Comparison of ENCODE assay signal across 24 cellular contexts in the genomic region with DNA sequence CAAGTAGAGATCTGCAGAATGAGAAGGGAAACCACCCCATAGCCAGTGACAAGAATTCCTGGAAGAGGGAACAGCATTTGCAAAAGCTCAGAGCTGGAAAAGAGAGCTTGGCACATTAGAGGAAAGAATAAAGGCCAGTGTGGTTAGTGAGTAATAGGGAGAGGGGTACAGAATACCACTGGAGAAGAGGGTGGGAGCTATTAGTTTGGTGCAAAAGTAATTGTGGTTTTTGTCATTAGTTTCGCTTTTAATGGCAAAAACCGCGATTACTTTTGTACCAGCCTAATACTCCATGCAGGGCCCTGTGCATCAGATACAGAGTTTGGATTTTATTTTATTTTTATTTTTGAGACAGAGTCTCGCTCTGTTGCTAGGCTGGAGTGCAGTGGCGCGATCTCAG. TPM values are rescaled to one million over a fixed set of nuclear protein-coding genes. Genes with fewer than 3 reads are reported as not detected.
DNase-seq lines count a peak whose midpoint lies in the region; ATAC-seq, FAIRE-seq and TF ChIP-seq lines count a peak whose summit lies in the region.
"Had no signal": no experiment of that assay in that cellular context is flagged by ENCODE, and none has a peak within 500 bp of the region (broad histone marks: within the 10 kb centered on the region; RNA-seq: fewer than 3 reads in every experiment).

No MANE protein-coding gene starts in this region.

- SMC1A ChIA-PET in GM12878 (lab: Charles Lee; ENCODE audit: uncharacterized antibody, unreplicated experiment), result interaction anchor here (0.8 to 2.4 kb wide), 11 partner anchors 8 to 285 kb away, joined by 3 to 11 read pairs (median 4); a partner anchor contains a TSS

- H4K20me1 ChIP-seq in GM12878 (ENCODE audit: control insufficient read depth, insufficient read depth), result no peaks in the 10 kb centered on the region

- H3K27me3 Mint-ChIP-seq in T-helper 2 cell treated with Interferon-gamma antibody and Interleukin-4, amounts not matched to agents 5 μg/mL and 100 μg/mL, for 36 hours (ENCODE audit: low read depth), result no peaks in the 10 kb centered on the region
- H3K27me3 Mint-ChIP-seq: activated CD4-positive, alpha-beta T cell treated with anti-CD3 and anti-CD28 coated beads for 36 hours had no signal

- no peaks in the 10 kb centered on the region for H3K79me2 ChIP-seq in GM12878 (ENCODE audit: control insufficient read depth, insufficient read depth, low read length)

- FAIRE-seq in GM12878 (lab: Jason Lieb, UNC), result peak; percentile 52

- no peak overlapping the region for H3K4me3 Mint-ChIP-seq in T-helper 2 cell treated with Interferon-gamma antibody and Interleukin-4, amounts not matched to agents 5 μg/mL and 100 μg/mL, for 36 hours
- H3K4me3 Mint-ChIP-seq: activated CD4-positive, alpha-beta T cell treated with anti-CD3 and anti-CD28 coated beads for 36 hours; nephron progenitor cell had no signal

- TF ChIP-seq CTCF in GM06990 (IDR thresholded peaks at IDR 0.05; ENCODE audit: insufficient read depth, low read length, poor library complexity, severe bottlenecking), result no peak
- TF ChIP-seq CTCF in GM12878 (IDR thresholded peaks at IDR 0.05 in 2 of 3, conservative IDR thresholded peaks at IDR 0.05 in 1 of 3; ENCODE audit: control insufficient read depth in 2 of 3, extremely low read depth in 1 of 3, insufficient read depth in 1 of 3, low read depth in 3 of 3, low read length in 3 of 3), result no peak

- intact Hi-C loops in GM12878 (cut with micrococcal nuclease; ENCODE audit: unreplicated experiment), result loop anchor here (10.0 kb wide), 1 partner anchor 453 kb away; no protein-coding TSS in a partner anchor

- H3K36me3 ChIP-seq in GM06990 (ENCODE audit: control insufficient read depth, insufficient read depth, low read length), result no peaks in the 10 kb centered on the region
- H3K36me3 ChIP-seq in GM12878 (ENCODE audit: control insufficient read depth in 2 of 2, insufficient read depth in 2 of 2, low read length in 1 of 2), result no peaks in the 10 kb centered on the region
- H3K36me3 ChIP-seq: SJSA1 had no signal

- peak overlapping the region; percentile 55 for H3K4me2 ChIP-seq in GM12878 (ENCODE audit: control insufficient read depth, insufficient read depth)
- H3K4me2 ChIP-seq: PC-9 had no signal

- no peak overlapping the region for H3K27ac Mint-ChIP-seq in T-helper 2 cell treated with Interferon-gamma antibody and Interleukin-4, amounts not matched to agents 5 μg/mL and 100 μg/mL, for 36 hours
- H3K27ac Mint-ChIP-seq: activated CD4-positive, alpha-beta T cell treated with anti-CD3 and anti-CD28 coated beads for 36 hours; nephron progenitor cell had no signal

- H3K9me3 Mint-ChIP-seq in T-helper 2 cell treated with Interferon-gamma antibody and Interleukin-4, amounts not matched to agents 5 μg/mL and 100 μg/mL, for 36 hours, result no peaks in the 10 kb centered on the region
- H3K9me3 Mint-ChIP-seq: nephron progenitor cell had no signal

- no peak for TF ChIP-seq POLR2A in GM12878 (IDR thresholded peaks at IDR 0.05; ENCODE audit: low read depth, low read length)

- no TSS peak for BruUV-seq in GM12878 (replicated peaks; lab: Mats Ljungman, UMichigan)

- TF ChIP-seq RAD21 in GM12878 (IDR thresholded peaks at IDR 0.05; ENCODE audit: insufficient read depth, low read depth, low read length), result no peak

- H3K36me3 Mint-ChIP-seq in T-helper 2 cell treated with Interferon-gamma antibody and Interleukin-4, amounts not matched to agents 5 μg/mL and 100 μg/mL, for 36 hours (ENCODE audit: low read depth), result no peaks in the 10 kb centered on the region

- H3K27me3 ChIP-seq in GM06990 (replicated peaks; ENCODE audit: control insufficient read depth, insufficient read depth, low read length) (no peaks in the 10 kb centered on the region), GM12878 (replicated peaks in 1 of 2; ENCODE audit: control insufficient read depth in 2 of 2, insufficient read depth in 2 of 2, low read length in 1 of 2) (no peaks in the 10 kb centered on the region)
- H3K27me3 ChIP-seq: esophagus muscularis mucosa, SJSA1, tibial artery had no signal

- ATAC-seq in GM18858 (IDR thresholded peaks at IDR 0.05; ENCODE audit: unreplicated experiment) (peak; percentile 46), HG02759 (IDR thresholded peaks at IDR 0.05; ENCODE audit: unreplicated experiment) (peak; percentile 38), GM12878 (peak; percentile 83), HG03469 (IDR thresholded peaks at IDR 0.05; ENCODE audit: unreplicated experiment) (no peak)
- ATAC-seq: left cardiac atrium had no signal

- RAD21 ChIA-PET in GM12878 (lab: Charles Lee; ENCODE audit: unreplicated experiment), result interaction anchor here (0.9 to 1.7 kb wide), 7 partner anchors 19 to 272 kb away, joined by 3 to 6 read pairs (median 3); a partner anchor contains a TSS

- POLR2A ChIA-PET in GM12878 (lab: Charles Lee), result interaction anchor here (0.6 to 1.1 kb wide), 3 partner anchors 27 to 744 kb away, joined by 3 to 8 read pairs (median 4); no protein-coding TSS in a partner anchor

- peaks cover 16% of the 10 kb centered on the region for H3K4me1 ChIP-seq in GM12878 (ENCODE audit: control insufficient read depth, insufficient read depth, low read length)
- H3K4me1 ChIP-seq: esophagus muscularis mucosa, SJSA1, tibial artery had no signal

- in situ Hi-C loops in GM12878 (cut with MboI), result loop anchor here (5.0 kb wide), 1 partner anchor 226 kb away; no protein-coding TSS in a partner anchor

- no peak; a peak in 1 of 4 replicates for TF ChIP-seq EP300 in GM12878 (IDR thresholded peaks at IDR 0.05; ENCODE audit: borderline replicate concordance in 1 of 2, control insufficient read depth in 1 of 2, low read depth in 2 of 2, low read length in 2 of 2)

- H3K4me1 Mint-ChIP-seq in T-helper 2 cell treated with Interferon-gamma antibody and Interleukin-4, amounts not matched to agents 5 μg/mL and 100 μg/mL, for 36 hours (ENCODE audit: low read depth), result peaks cover 11% of the 10 kb centered on the region

- no peak overlapping the region for H3K27ac ChIP-seq in GM12878 (ENCODE audit: control insufficient read depth, insufficient read depth)
- H3K27ac ChIP-seq: esophagus muscularis mucosa, HL-60, PC-9, SJSA1, tibial artery had no signal

- CTCF ChIA-PET in GM12878 (lab: Yijun Ruan, JAX), result interaction anchor here (1.0 to 15.8 kb wide), 4 partner anchors 9 to 226 kb away, joined by 3 to 192 read pairs (median 8); a partner anchor contains a TSS

- H3K4me3 ChIP-seq in GM06990 (replicated peaks; ENCODE audit: low read depth, low read length) (no peak overlapping the region), GM12878 (0 out of 2 replicates have a peak overlapping the region, but pooled peaks have one; percentile 9)
- H3K4me3 ChIP-seq: esophagus muscularis mucosa, PC-9, SJSA1, tibial artery had no signal

- DNase-seq in GM06990 (ENCODE audit: extremely low read depth, insufficient read length), result peak; percentile 46
- DNase-seq in GM12878 (ENCODE audit: low read depth, low spot score), result peak; percentile 53
- no peak for DNase-seq in amygdala (lab: John Stamatoyannopoulos, UW)
- no peak for DNase-seq in T-helper 2 cell treated with Interferon-gamma antibody and Interleukin-4, amounts not matched to agents 5 μg/mL and 100 μg/mL, for 36 hours (ENCODE audit: low spot score)
- DNase-seq: activated CD4-positive, alpha-beta T cell treated with anti-CD3 and anti-CD28 coated beads for 36 hours; activated CD8-positive, alpha-beta memory T cell treated with anti-CD3 and anti-CD28 coated beads, Interleukin-2, amount 50 U/mL, for 4 hours; activated naive CD4-positive, alpha-beta T cell treated with Interleukin-2 at 50 U/mL for 16 hours; anterior cingulate cortex; Caco-2; caudate nucleus; IMR-90; left cardiac atrium; NCI-H1694; nephron progenitor cell; PC-9; stimulated activated naive CD8-positive, alpha-beta T cell treated with anti-CD3 and anti-CD28 coated beads, Interleukin-15, Interleukin-2, amounts not matched to agents 100 U/mL and 50 U/mL, for 24 hours; T-helper 9 cell; tibial artery had no signal

- no peak overlapping the region for H2AFZ ChIP-seq in GM12878 (ENCODE audit: control insufficient read depth, low read depth, low read length)
- H2AFZ ChIP-seq: PC-9 had no signal

- no peak overlapping the region for H3K9ac ChIP-seq in GM12878 (ENCODE audit: control insufficient read depth, insufficient read depth, low read length)

- WGBS in GM12878 (ENCODE audit: insufficient coverage, insufficient replicate concordance, low lambda C conversion rate, missing lambda C conversion rate), result 0% methylated on average over 6 of the region's 6 CpGs

- no peaks in the 10 kb centered on the region for H3K9me3 ChIP-seq in GM12878 (replicated peaks; ENCODE audit: control insufficient read depth, insufficient read depth, low read length)
- H3K9me3 ChIP-seq: Caco-2, esophagus muscularis mucosa, SJSA1, tibial artery had no signal

RNA-seq across cellular contexts. Expression of a gene that starts 9.8 kb away (rescaled TPM):
- 19.8 and 23.8 TPM in 2 replicates for total RNA-seq in GM12878 (2013; cell fraction: nucleolus; rRNA removed)
- total RNA-seq in GM12878 (2014; rRNA removed), result 2.9 and 3.3 TPM in 2 replicates
- 2.8 and 3.3 TPM in 2 replicates for total RNA-seq in GM12878 (2014; rRNA removed; fragmentation: Illumina TruSeq; extraction: Trizol)
- 4.5 and 5.8 TPM in 2 replicates for total RNA-seq in GM12878 (2021)
- 4.9 TPM for polyA plus RNA-seq in GM12878 (2011; ENCODE audit: low read depth)
- 3.9 and 4.4 TPM in 2 replicates for polyA plus RNA-seq in GM12878 (2011; rRNA removed)
- 3.2 and 4.5 TPM in 2 replicates for polyA plus RNA-seq in GM12878 (2011; cell fraction: cytosol; rRNA removed)
- 3.9 and 5.7 TPM in 2 replicates for polyA plus RNA-seq in GM12878 (2011; cell fraction: nucleus; rRNA removed)
- polyA plus RNA-seq in GM12878 (2012), result 7.3 and 7.7 TPM in 2 replicates
- polyA plus RNA-seq in GM12878 (2014; fragmentation: Illumina TruSeq; extraction: Trizol), result 4.3 and 4.9 TPM in 2 replicates
- 1 to 10 TPM; 1.4 to 2.3 TPM for polyA plus RNA-seq in GM12878 (2014; fragmentation: Nextera tagmentation; extraction: Ambion mirVana)
- 2.8 and 4.7 TPM in 2 replicates for polyA plus RNA-seq in GM12878 (2014; rRNA removed)
- 1 to 10 TPM; 1.7 to 3.2 TPM for polyA plus RNA-seq in GM12878 (2016; fragmentation: Nextera tagmentation; extraction: Ambion mirVana)
- 5.7 and 6.4 TPM in 2 replicates for polyA minus RNA-seq in GM12878 (2011; rRNA and poly(A)+ RNA removed)
- 1.5 and 1.8 TPM in 2 replicates for polyA minus RNA-seq in GM12878 (2011; cell fraction: cytosol; rRNA and poly(A)+ RNA removed)
- polyA minus RNA-seq in GM12878 (2011; cell fraction: nucleus; rRNA and poly(A)+ RNA removed), result 5.2 and 8.6 TPM in 2 replicates

RNA-seq across cellular contexts. Expression of a gene that starts 20.6 kb away (rescaled TPM):
- 108 and 123 TPM in 2 replicates for total RNA-seq in GM12878 (2013; cell fraction: nucleolus; rRNA removed)
- total RNA-seq in GM12878 (2014; rRNA removed), result 36.8 and 39.3 TPM in 2 replicates
- total RNA-seq in GM12878 (2014; rRNA removed; fragmentation: Illumina TruSeq; extraction: Trizol), result 39.4 and 40.4 TPM in 2 replicates
- total RNA-seq in GM12878 (2021), result 40.7 and 42.0 TPM in 2 replicates
- polyA plus RNA-seq in GM12878 (2011; ENCODE audit: low read depth), result 26.2 TPM
- 76.9 and 93.4 TPM in 2 replicates for polyA plus RNA-seq in GM12878 (2011; rRNA removed)
- polyA plus RNA-seq in GM12878 (2011; cell fraction: cytosol; rRNA removed), result 55.4 and 58.2 TPM in 2 replicates
- 48.6 and 54.8 TPM in 2 replicates for polyA plus RNA-seq in GM12878 (2011; cell fraction: nucleus; rRNA removed)
- 24.6 and 28.8 TPM in 2 replicates for polyA plus RNA-seq in GM12878 (2012)
- polyA plus RNA-seq in GM12878 (2014; fragmentation: Illumina TruSeq; extraction: Trizol), result 53.7 and 68.1 TPM in 2 replicates
- 10 to 100 TPM; 39.4 to 41.9 TPM for polyA plus RNA-seq in GM12878 (2014; fragmentation: Nextera tagmentation; extraction: Ambion mirVana)
- 47.5 and 53.4 TPM in 2 replicates for polyA plus RNA-seq in GM12878 (2014; rRNA removed)
- 10 to 100 TPM; 69.3 to 74.4 TPM for polyA plus RNA-seq in GM12878 (2016; fragmentation: Nextera tagmentation; extraction: Ambion mirVana)
- 57.6 and 79.1 TPM in 2 replicates for polyA minus RNA-seq in GM12878 (2011; rRNA and poly(A)+ RNA removed)
- polyA minus RNA-seq in GM12878 (2011; cell fraction: cytosol; rRNA and poly(A)+ RNA removed), result 19.1 and 27.4 TPM in 2 replicates
- 35.9 and 74.2 TPM in 2 replicates for polyA minus RNA-seq in GM12878 (2011; cell fraction: nucleus; rRNA and poly(A)+ RNA removed)

Comparison
In these comparisons a context has a peak if more than half of its experiments do, and no peak if none do; other contexts are left out.
1. DNase-seq: peak in GM06990 (single experiment) and GM12878 (single experiment); none in amygdala (0 of 56) and T-helper 2 cell treated with Interferon-gamma antibody and Interleukin-4, amounts not matched to agents 5 μg/mL and 100 μg/mL, for 36 hours (single experiment).